Comparison of ENCODE assay signal across 1 cellular context in the genomic region with DNA sequence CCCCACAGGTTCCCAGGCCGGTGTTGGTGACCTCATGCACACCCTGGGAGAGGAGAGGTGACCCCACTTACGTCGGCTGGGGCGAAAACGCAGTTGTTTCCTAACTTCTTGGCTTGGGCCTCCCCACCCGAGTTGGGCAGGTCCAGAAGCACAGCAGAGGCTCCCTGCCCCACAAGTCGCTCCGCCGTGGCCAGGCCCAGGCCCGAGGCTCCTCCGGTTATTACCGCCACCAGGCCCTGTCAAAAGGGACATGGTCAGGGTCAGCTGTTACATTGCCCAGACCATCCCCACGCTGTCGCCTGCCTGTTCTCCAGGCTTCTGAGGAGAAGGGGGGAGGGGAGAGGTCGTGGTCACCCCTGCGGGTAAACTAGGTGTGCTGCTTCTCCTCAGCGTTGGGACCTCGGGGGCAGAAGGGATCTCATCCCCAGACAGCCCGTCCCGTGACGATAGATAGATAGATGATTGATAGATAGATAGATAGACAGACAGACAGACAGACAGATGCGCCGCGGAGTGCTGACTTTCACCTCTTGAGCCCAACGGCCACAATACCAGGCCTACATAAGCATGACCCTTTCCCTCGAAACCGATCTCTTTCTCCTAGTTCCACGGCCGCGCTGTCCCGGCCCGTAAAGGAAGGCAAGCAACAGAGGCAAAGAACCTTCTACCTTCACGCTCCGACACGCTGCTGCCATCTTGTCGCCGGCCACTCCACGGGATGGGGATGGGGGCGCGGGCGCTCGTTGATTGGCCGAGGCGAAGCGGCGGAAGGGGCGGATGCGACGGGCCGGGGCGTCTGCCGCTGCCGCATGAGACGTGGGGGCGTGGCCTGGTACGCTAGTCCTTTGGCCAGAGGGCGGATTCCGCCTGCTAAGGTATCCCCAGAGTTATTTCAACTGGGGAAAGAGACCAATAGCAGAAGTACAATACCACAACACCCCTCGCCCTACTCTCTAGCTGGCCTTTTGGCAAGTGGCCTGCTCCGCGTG.
A peak's percentile ranks its signal among the peaks of the same experiment; 100 is the strongest.
TF ChIP-seq lines count a peak whose summit lies in the region.

A gene (minus strand): TSS at position 720 of the 989 bp plus-strand sequence. CDS start 25 bp downstream, at position 695.

TF ChIP-seq in GM12878, 131 proteins besides CTCF, POLR2A, EP300 and RAD21 (continued from another document and continues in another):
- TF ChIP-seq, protein P1, sequence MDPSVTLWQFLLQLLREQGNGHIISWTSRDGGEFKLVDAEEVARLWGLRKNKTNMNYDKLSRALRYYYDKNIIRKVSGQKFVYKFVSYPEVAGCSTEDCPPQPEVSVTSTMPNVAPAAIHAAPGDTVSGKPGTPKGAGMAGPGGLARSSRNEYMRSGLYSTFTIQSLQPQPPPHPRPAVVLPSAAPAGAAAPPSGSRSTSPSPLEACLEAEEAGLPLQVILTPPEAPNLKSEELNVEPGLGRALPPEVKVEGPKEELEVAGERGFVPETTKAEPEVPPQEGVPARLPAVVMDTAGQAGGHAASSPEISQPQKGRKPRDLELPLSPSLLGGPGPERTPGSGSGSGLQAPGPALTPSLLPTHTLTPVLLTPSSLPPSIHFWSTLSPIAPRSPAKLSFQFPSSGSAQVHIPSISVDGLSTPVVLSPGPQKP (IDR thresholded peaks at IDR 0.05; ENCODE audit: low read depth, low read length): 0 out of 2 replicates have a peak, but pooled peaks have one; percentile 45
- TF ChIP-seq NFYA (IDR thresholded peaks at IDR 0.05; ENCODE audit: borderline replicate concordance, low read depth, low read length) (no peak), SRF (IDR thresholded peaks at IDR 0.05; ENCODE audit: low read depth in 2 of 2, low read length in 2 of 2) (no peak), PAX8 (IDR thresholded peaks at IDR 0.05) (no peak), ZZZ3 (IDR thresholded peaks at IDR 0.05; ENCODE audit: control insufficient read depth, insufficient read length, low read depth) (no peak), CHD1 (IDR thresholded peaks at IDR 0.05; ENCODE audit: low read depth, low read length) (no peak), CEBPB (IDR thresholded peaks at IDR 0.05; ENCODE audit: borderline replicate concordance in 1 of 2, low read depth in 2 of 2, low read length in 2 of 2) (no peak), HCFC1 (IDR thresholded peaks at IDR 0.05; ENCODE audit: low read length) (no peak), CHD4 (IDR thresholded peaks at IDR 0.05) (no peak), SMAD1 (IDR thresholded peaks at IDR 0.05; ENCODE audit: low read depth, partially characterized antibody) (no peak), IKZF1 (conservative IDR thresholded peaks at IDR 0.05) (no peak; the same call in 1 of the 2 replicates), STAT1 (conservative IDR thresholded peaks at IDR 0.05) (no peak), IRF4 (IDR thresholded peaks at IDR 0.05; ENCODE audit: low read depth, low read length) (no peak), ZNF622 (IDR thresholded peaks at IDR 0.05) (no peak), KDM1A (IDR thresholded peaks at IDR 0.05; ENCODE audit: borderline replicate concordance) (no peak), TCF3 (IDR thresholded peaks at IDR 0.05; ENCODE audit: borderline replicate concordance, insufficient read depth, low read depth, low read length) (no peak), ETV6 (conservative IDR thresholded peaks at IDR 0.05 in 1 of 2, IDR thresholded peaks at IDR 0.05 in 1 of 2; ENCODE audit: borderline replicate concordance in 1 of 2, low read depth in 1 of 2) (no peak), BHLHE40 (IDR thresholded peaks at IDR 0.05; ENCODE audit: borderline replicate concordance in 1 of 2, low read depth in 2 of 2, low read length in 1 of 2) (peak in 1 of 2 experiments; percentile 54; a peak in 2 of 4 replicates), SUPT20H (IDR thresholded peaks at IDR 0.05; ENCODE audit: borderline replicate concordance, control insufficient read depth, low read depth, low read length) (no peak), ZNF274 (IDR thresholded peaks at IDR 0.05; ENCODE audit: insufficient read depth, insufficient read length) (no peak), JUND (IDR thresholded peaks at IDR 0.05; ENCODE audit: low read depth, low read length) (no peak), NRF1 (conservative IDR thresholded peaks at IDR 0.05; ENCODE audit: low read depth, low read length) (no peak), SMAD5 (IDR thresholded peaks at IDR 0.05; ENCODE audit: low read depth) (peak; percentile 76; the same call in 1 of the 2 replicates), EGR1 (IDR thresholded peaks at IDR 0.05; ENCODE audit: borderline replicate concordance in 1 of 2, low read depth in 2 of 2, low read length in 2 of 2) (no peak), GABPA (IDR thresholded peaks at IDR 0.05; ENCODE audit: low read depth) (0 out of 2 replicates have a peak, but pooled peaks have one; percentile 29)
- TF ChIP-seq, protein P2, sequence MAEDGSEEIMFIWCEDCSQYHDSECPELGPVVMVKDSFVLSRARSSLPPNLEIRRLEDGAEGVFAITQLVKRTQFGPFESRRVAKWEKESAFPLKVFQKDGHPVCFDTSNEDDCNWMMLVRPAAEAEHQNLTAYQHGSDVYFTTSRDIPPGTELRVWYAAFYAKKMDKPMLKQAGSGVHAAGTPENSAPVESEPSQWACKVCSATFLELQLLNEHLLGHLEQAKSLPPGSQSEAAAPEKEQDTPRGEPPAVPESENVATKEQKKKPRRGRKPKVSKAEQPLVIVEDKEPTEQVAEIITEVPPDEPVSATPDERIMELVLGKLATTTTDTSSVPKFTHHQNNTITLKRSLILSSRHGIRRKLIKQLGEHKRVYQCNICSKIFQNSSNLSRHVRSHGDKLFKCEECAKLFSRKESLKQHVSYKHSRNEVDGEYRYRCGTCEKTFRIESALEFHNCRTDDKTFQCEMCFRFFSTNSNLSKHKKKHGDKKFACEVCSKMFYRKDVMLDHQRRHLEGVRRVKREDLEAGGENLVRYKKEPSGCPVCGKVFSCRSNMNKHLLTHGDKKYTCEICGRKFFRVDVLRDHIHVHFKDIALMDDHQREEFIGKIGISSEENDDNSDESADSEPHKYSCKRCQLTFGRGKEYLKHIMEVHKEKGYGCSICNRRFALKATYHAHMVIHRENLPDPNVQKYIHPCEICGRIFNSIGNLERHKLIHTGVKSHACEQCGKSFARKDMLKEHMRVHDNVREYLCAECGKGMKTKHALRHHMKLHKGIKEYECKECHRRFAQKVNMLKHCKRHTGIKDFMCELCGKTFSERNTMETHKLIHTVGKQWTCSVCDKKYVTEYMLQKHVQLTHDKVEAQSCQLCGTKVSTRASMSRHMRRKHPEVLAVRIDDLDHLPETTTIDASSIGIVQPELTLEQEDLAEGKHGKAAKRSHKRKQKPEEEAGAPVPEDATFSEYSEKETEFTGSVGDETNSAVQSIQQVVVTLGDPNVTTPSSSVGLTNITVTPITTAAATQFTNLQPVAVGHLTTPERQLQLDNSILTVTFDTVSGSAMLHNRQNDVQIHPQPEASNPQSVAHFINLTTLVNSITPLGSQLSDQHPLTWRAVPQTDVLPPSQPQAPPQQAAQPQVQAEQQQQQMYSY (CRISPR knock-in tag; IDR thresholded peaks at IDR 0.05): no peak
- TF ChIP-seq, protein P3, sequence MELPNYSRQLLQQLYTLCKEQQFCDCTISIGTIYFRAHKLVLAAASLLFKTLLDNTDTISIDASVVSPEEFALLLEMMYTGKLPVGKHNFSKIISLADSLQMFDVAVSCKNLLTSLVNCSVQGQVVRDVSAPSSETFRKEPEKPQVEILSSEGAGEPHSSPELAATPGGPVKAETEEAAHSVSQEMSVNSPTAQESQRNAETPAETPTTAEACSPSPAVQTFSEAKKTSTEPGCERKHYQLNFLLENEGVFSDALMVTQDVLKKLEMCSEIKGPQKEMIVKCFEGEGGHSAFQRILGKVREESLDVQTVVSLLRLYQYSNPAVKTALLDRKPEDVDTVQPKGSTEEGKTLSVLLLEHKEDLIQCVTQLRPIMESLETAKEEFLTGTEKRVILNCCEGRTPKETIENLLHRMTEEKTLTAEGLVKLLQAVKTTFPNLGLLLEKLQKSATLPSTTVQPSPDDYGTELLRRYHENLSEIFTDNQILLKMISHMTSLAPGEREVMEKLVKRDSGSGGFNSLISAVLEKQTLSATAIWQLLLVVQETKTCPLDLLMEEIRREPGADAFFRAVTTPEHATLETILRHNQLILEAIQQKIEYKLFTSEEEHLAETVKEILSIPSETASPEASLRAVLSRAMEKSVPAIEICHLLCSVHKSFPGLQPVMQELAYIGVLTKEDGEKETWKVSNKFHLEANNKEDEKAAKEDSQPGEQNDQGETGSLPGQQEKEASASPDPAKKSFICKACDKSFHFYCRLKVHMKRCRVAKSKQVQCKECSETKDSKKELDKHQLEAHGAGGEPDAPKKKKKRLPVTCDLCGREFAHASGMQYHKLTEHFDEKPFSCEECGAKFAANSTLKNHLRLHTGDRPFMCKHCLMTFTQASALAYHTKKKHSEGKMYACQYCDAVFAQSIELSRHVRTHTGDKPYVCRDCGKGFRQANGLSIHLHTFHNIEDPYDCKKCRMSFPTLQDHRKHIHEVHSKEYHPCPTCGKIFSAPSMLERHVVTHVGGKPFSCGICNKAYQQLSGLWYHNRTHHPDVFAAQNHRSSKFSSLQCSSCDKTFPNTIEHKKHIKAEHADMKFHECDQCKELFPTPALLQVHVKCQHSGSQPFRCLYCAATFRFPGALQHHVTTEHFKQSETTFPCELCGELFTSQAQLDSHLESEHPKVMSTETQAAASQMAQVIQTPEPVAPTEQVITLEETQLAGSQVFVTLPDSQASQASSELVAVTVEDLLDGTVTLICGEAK (IDR thresholded peaks at IDR 0.05; ENCODE audit: borderline replicate concordance): no peak; the same call in 1 of the 2 replicates
- TF ChIP-seq, protein P4, sequence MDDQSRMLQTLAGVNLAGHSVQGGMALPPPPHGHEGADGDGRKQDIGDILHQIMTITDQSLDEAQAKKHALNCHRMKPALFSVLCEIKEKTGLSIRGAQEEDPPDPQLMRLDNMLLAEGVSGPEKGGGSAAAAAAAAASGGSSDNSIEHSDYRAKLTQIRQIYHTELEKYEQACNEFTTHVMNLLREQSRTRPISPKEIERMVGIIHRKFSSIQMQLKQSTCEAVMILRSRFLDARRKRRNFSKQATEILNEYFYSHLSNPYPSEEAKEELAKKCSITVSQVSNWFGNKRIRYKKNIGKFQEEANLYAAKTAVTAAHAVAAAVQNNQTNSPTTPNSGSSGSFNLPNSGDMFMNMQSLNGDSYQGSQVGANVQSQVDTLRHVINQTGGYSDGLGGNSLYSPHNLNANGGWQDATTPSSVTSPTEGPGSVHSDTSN (IDR thresholded peaks at IDR 0.05; ENCODE audit: insufficient replicate concordance, low read depth, low read length): no peak
- TF ChIP-seq, protein P5, sequence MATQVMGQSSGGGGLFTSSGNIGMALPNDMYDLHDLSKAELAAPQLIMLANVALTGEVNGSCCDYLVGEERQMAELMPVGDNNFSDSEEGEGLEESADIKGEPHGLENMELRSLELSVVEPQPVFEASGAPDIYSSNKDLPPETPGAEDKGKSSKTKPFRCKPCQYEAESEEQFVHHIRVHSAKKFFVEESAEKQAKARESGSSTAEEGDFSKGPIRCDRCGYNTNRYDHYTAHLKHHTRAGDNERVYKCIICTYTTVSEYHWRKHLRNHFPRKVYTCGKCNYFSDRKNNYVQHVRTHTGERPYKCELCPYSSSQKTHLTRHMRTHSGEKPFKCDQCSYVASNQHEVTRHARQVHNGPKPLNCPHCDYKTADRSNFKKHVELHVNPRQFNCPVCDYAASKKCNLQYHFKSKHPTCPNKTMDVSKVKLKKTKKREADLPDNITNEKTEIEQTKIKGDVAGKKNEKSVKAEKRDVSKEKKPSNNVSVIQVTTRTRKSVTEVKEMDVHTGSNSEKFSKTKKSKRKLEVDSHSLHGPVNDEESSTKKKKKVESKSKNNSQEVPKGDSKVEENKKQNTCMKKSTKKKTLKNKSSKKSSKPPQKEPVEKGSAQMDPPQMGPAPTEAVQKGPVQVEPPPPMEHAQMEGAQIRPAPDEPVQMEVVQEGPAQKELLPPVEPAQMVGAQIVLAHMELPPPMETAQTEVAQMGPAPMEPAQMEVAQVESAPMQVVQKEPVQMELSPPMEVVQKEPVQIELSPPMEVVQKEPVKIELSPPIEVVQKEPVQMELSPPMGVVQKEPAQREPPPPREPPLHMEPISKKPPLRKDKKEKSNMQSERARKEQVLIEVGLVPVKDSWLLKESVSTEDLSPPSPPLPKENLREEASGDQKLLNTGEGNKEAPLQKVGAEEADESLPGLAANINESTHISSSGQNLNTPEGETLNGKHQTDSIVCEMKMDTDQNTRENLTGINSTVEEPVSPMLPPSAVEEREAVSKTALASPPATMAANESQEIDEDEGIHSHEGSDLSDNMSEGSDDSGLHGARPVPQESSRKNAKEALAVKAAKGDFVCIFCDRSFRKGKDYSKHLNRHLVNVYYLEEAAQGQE (IDR thresholded peaks at IDR 0.05; ENCODE audit: low read depth, low read length): no peak
- TF ChIP-seq, protein P6, sequence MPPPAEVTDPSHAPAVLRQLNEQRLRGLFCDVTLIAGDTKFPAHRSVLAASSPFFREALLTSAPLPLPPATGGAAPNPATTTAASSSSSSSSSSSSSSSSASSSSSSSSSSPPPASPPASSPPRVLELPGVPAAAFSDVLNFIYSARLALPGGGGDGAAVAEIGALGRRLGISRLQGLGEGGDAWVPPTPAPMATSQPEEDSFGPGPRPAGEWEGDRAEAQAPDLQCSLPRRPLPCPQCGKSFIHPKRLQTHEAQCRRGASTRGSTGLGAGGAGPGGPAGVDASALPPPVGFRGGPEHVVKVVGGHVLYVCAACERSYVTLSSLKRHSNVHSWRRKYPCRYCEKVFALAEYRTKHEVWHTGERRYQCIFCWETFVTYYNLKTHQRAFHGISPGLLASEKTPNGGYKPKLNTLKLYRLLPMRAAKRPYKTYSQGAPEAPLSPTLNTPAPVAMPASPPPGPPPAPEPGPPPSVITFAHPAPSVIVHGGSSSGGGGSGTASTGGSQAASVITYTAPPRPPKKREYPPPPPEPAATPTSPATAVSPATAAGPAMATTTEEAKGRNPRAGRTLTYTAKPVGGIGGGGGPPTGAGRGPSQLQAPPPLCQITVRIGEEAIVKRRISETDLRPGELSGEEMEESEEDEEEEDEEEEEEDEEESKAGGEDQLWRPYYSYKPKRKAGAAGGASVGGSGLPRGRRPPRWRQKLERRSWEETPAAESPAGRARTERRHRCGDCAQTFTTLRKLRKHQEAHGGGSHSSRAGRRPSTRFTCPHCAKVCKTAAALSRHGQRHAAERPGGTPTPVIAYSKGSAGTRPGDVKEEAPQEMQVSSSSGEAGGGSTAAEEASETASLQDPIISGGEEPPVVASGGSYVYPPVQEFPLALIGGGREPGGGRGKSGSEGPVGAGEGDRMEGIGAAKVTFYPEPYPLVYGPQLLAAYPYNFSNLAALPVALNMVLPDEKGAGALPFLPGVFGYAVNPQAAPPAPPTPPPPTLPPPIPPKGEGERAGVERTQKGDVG (CRISPR knock-in tag; IDR thresholded peaks at IDR 0.05): no peak
- TF ChIP-seq, protein P7, sequence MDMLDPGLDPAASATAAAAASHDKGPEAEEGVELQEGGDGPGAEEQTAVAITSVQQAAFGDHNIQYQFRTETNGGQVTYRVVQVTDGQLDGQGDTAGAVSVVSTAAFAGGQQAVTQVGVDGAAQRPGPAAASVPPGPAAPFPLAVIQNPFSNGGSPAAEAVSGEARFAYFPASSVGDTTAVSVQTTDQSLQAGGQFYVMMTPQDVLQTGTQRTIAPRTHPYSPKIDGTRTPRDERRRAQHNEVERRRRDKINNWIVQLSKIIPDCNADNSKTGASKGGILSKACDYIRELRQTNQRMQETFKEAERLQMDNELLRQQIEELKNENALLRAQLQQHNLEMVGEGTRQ (IDR thresholded peaks at IDR 0.05; ENCODE audit: borderline replicate concordance, low read depth, low read length): no peak
